10 cellular contexts compared by ENCODE assay signal in the genomic region with DNA sequence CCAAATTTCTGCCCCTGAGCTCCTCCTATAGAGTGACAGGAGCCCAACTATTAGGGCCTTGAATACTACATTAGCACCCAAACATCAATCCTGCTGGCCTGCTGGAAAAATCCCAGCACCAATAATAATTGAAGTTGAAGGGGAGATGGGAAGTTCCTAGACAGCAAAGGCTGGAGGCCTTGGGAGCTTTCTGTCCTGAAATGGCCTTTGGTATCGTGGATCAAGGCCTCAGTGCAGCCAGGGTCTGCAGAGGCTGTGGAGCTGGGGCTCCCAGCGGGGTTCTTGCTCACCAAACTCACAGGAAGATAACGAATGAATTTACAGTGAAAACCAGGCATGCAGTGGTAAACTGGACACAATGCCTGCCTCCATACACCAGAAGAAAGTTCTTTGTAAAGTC. TPM values are rescaled to one million over a fixed set of nuclear protein-coding genes. Genes with fewer than 3 reads are reported as not detected.
A peak's percentile ranks its signal among the peaks of the same experiment; 100 is the strongest.
DNase-seq lines count a peak whose midpoint lies in the region; ATAC-seq and TF ChIP-seq lines count a peak whose summit lies in the region.
"Had no signal": no experiment of that assay in that cellular context is flagged by ENCODE, and none has a peak within 500 bp of the region (broad histone marks: within the 10 kb centered on the region; RNA-seq: fewer than 3 reads in every experiment).

No MANE protein-coding gene starts in this region.

- H3K9me3 Mint-ChIP-seq in natural killer cell treated with Interleukin-12 subunit alpha and Interleukin-12 subunit beta and Interleukin-15 and Interleukin-18, amount 100 ng/mL, for 72 hours, result no peaks in the 10 kb centered on the region

- no peaks in the 10 kb centered on the region for H3K36me3 ChIP-seq in left ventricle myocardium inferior
- H3K36me3 ChIP-seq in colonic mucosa, result no peaks in the 10 kb centered on the region
- no peaks in the 10 kb centered on the region for H3K36me3 ChIP-seq in uterus

- H3K9ac ChIP-seq in colonic mucosa (ENCODE audit: low read depth in 2 of 2, low read length in 2 of 2), result peak overlapping the region; percentile 30 to 72

- ATAC-seq in natural killer cell treated with Interleukin-12 subunit alpha and Interleukin-12 subunit beta and Interleukin-15 and Interleukin-18, amount 100 ng/mL, for 72 hours, result no peak
- no peak for ATAC-seq in HG03354 (IDR thresholded peaks at IDR 0.05; ENCODE audit: poor library complexity, severe bottlenecking, unreplicated experiment)

- H3K9me3 ChIP-seq in left ventricle myocardium inferior (replicated peaks) (no peaks in the 10 kb centered on the region), colonic mucosa (no peaks in the 10 kb centered on the region), uterus (no peaks in the 10 kb centered on the region)

- intact Hi-C loops in left ventricle myocardium inferior (cut with micrococcal nuclease), result loop anchor here (10.0 kb wide), 1 partner anchor 58 kb away; a partner anchor contains a TSS
- intact Hi-C loops in cardiac septum (cut with DNase I), result no loop called here
- intact Hi-C loops in colonic mucosa (cut with DNase I), result no loop called here
- intact Hi-C loops in uterus (cut with DNase I; ENCODE audit: low total_unique reads), result loop anchor here (5.0 kb wide), 1 partner anchor 35 kb away; no protein-coding TSS in a partner anchor
- intact Hi-C loops in lower leg skin (cut with DNase I; ENCODE audit: low total_unique reads), result no loop called here

- H3K27me3 Mint-ChIP-seq in natural killer cell treated with Interleukin-12 subunit alpha and Interleukin-12 subunit beta and Interleukin-15 and Interleukin-18, amount 100 ng/mL, for 72 hours, result no peaks in the 10 kb centered on the region

- no peak for DNase-seq in left ventricle myocardium inferior
- DNase-seq in cardiac septum (ENCODE audit: low spot score), result no peak
- DNase-seq in colonic mucosa, result no peak
- no peak for DNase-seq in natural killer cell treated with Interleukin-12 subunit alpha and Interleukin-12 subunit beta and Interleukin-15 and Interleukin-18, amount 100 ng/mL, for 72 hours (ENCODE audit: low spot score)
- DNase-seq in uterus, result no peak
- no peak for DNase-seq in lower leg skin (ENCODE audit: low spot score in 2 of 2)
- DNase-seq in activated CD4-positive, CD25-positive, alpha-beta regulatory T cell (lab: John Stamatoyannopoulos, UW), result no peak
- DNase-seq: AML-193 had no signal

- peaks cover 17 to 21% of the 10 kb centered on the region in 2 donors for H3K4me1 Mint-ChIP-seq in natural killer cell treated with Interleukin-12 subunit alpha and Interleukin-12 subunit beta and Interleukin-15 and Interleukin-18, amount 100 ng/mL, for 72 hours (ENCODE audit: low read depth in 2 of 2)

- H3K4me3 ChIP-seq in left ventricle myocardium inferior (no peak overlapping the region), colonic mucosa (no peak overlapping the region), uterus (no peak overlapping the region), lower leg skin (ENCODE audit: low read depth, poor library complexity, severe bottlenecking) (no peak overlapping the region)

- peaks cover 1% of the 10 kb centered on the region for H3K36me3 Mint-ChIP-seq in natural killer cell treated with Interleukin-12 subunit alpha and Interleukin-12 subunit beta and Interleukin-15 and Interleukin-18, amount 100 ng/mL, for 72 hours

- TF ChIP-seq CTCF in left ventricle myocardium inferior (IDR thresholded peaks at IDR 0.05; ENCODE audit: borderline replicate concordance), result no peak
- TF ChIP-seq CTCF in colonic mucosa (IDR thresholded peaks at IDR 0.05), result no peak
- no peak for TF ChIP-seq CTCF in uterus (IDR thresholded peaks at IDR 0.05)
- TF ChIP-seq CTCF in lower leg skin (IDR thresholded peaks at IDR 0.05), result no peak

- peak overlapping the region; percentile 72 for H3K27ac ChIP-seq in left ventricle myocardium inferior (replicated peaks)
- H3K27ac ChIP-seq in colonic mucosa, result peak overlapping the region; percentile 57
- H3K27ac ChIP-seq in uterus, result peak overlapping the region; percentile 71 to 74

- H3K4me3 Mint-ChIP-seq in natural killer cell treated with Interleukin-12 subunit alpha and Interleukin-12 subunit beta and Interleukin-15 and Interleukin-18, amount 100 ng/mL, for 72 hours, result peak overlapping the region; percentile 39

- no peak for TF ChIP-seq POLR2A in uterus (IDR thresholded peaks at IDR 0.05)
- no peak for TF ChIP-seq POLR2A in lower leg skin (IDR thresholded peaks at IDR 0.05)

- 75 to 79% methylated on average over 3 of the region's 3 CpGs for WGBS in lower leg skin, 2 donors

- H3K27me3 ChIP-seq in left ventricle myocardium inferior (ENCODE audit: low read depth) (no peaks in the 10 kb centered on the region), colonic mucosa (no peaks in the 10 kb centered on the region), uterus (no peaks in the 10 kb centered on the region)

- H3K27ac Mint-ChIP-seq in natural killer cell treated with Interleukin-12 subunit alpha and Interleukin-12 subunit beta and Interleukin-15 and Interleukin-18, amount 100 ng/mL, for 72 hours, result peak overlapping the region; percentile 81 to 92

- H3K4me1 ChIP-seq in left ventricle myocardium inferior (peaks cover 54% of the 10 kb centered on the region), colonic mucosa (peaks cover 7% of the 10 kb centered on the region), uterus (peaks cover 6 to 8% of the 10 kb centered on the region in 2 donors)

RNA-seq across cellular contexts. Expression of a gene that starts 9.2 kb away (rescaled TPM):
- total RNA-seq in left ventricle myocardium inferior (14.8 TPM), cardiac septum (16.5 TPM), colonic mucosa (10 to 100 TPM; 27.3 TPM), uterus (10 to 100 TPM in 3 of 4 donors, 1 to 10 TPM in 1; 7.4 to 96.6 (median 46.6) TPM), lower leg skin (100 to 1,000 TPM; 124 to 150 (median 143) TPM)
- 10 to 100 TPM; 21.3 to 24.5 TPM for total RNA-seq in natural killer cell treated with Interleukin-12 subunit alpha and Interleukin-12 subunit beta and Interleukin-15 and Interleukin-18, amount 100 ng/mL, for 72 hours

RNA-seq across cellular contexts. Expression of a gene that starts 47.7 kb away (rescaled TPM):
- total RNA-seq in left ventricle myocardium inferior (379 TPM), cardiac septum (255 TPM), colonic mucosa (100 to 1,000 TPM; 358 to 451 TPM), uterus (100 to 1,000 TPM; 290 to 559 (median 413) TPM), lower leg skin (100 to 1,000 TPM; 392 to 558 (median 489) TPM)
- total RNA-seq in natural killer cell treated with Interleukin-12 subunit alpha and Interleukin-12 subunit beta and Interleukin-15 and Interleukin-18, amount 100 ng/mL, for 72 hours, result 100 to 1,000 TPM; 271 to 340 TPM

RNA-seq across cellular contexts. Expression of a gene that starts 52.8 kb away (rescaled TPM):
- total RNA-seq in left ventricle myocardium inferior (19.4 TPM), cardiac septum (15.7 TPM), colonic mucosa (10 to 100 TPM; 27.1 to 34.2 TPM), uterus (10 to 100 TPM in 3 of 4 donors, 1 to 10 TPM in 1; 8.5 to 37.7 (median 20.5) TPM), lower leg skin (10 to 100 TPM; 36.2 to 61.6 (median 53.0) TPM)
- total RNA-seq in natural killer cell treated with Interleukin-12 subunit alpha and Interleukin-12 subunit beta and Interleukin-15 and Interleukin-18, amount 100 ng/mL, for 72 hours, result 10 to 100 TPM; 23.2 to 42.2 TPM

RNA-seq across cellular contexts. Expression of a gene that starts 56.5 kb away (rescaled TPM):
- total RNA-seq in left ventricle myocardium inferior (0.82 TPM), cardiac septum (0.54 TPM), colonic mucosa (not detected), uterus (under 1 TPM in 2 of 4 donors, not detected in 2; 0.40 to 0.76 TPM), lower leg skin (not detected)
- total RNA-seq in natural killer cell treated with Interleukin-12 subunit alpha and Interleukin-12 subunit beta and Interleukin-15 and Interleukin-18, amount 100 ng/mL, for 72 hours, result under 1 TPM in 1 of 2 donors, not detected in 1; 0.33 TPM
- total RNA-seq: mononuclear cell had no signal

RNA-seq across cellular contexts. Expression of a gene that starts 56.6 kb away (rescaled TPM):
- total RNA-seq in left ventricle myocardium inferior (79.3 TPM), cardiac septum (50.5 TPM), colonic mucosa (100 to 1,000 TPM in 1 of 2 donors, 10 to 100 TPM in 1; 52.5 to 110 TPM), uterus (10 to 100 TPM; 31.5 to 63.8 (median 43.3) TPM), lower leg skin (10 to 100 TPM; 33.3 to 83.9 (median 57.6) TPM)
- 10 to 100 TPM; 65.2 to 96.3 TPM for total RNA-seq in natural killer cell treated with Interleukin-12 subunit alpha and Interleukin-12 subunit beta and Interleukin-15 and Interleukin-18, amount 100 ng/mL, for 72 hours

Comparison
In these comparisons a context has a peak if more than half of its experiments do, and no peak if none do; other contexts are left out.
1. intact Hi-C loops: an anchor here in left ventricle myocardium inferior (10.0 kb wide) and uterus (5.0 kb wide); none called in cardiac septum, colonic mucosa and lower leg skin.